In genomic region chr2:239106314-239106908, GRCh38 we compare ENCODE assay signal across 9 cellular contexts.
A peak's percentile ranks its signal among the peaks of the same experiment; 100 is the strongest.
DNase-seq lines count a peak whose midpoint lies in the region; ATAC-seq and TF ChIP-seq lines count a peak whose summit lies in the region.
"Had no signal": no experiment of that assay in that cellular context is flagged by ENCODE, and none has a peak within 500 bp of the region (broad histone marks: within the 10 kb centered on the region; RNA-seq: fewer than 3 reads in every experiment).

No MANE protein-coding gene starts in this region.

- H3K27me3 Mint-ChIP-seq in Calu3 (ENCODE audit: unreplicated experiment), result no peaks in the 10 kb centered on the region
- no peaks in the 10 kb centered on the region for H3K27me3 Mint-ChIP-seq in progenitor cell of endocrine pancreas

- peak; percentile 74 for DNase-seq in Calu3
- DNase-seq in HFF-Myc (ENCODE audit: extremely low read depth, low read depth), result peak; percentile 20
- peak; percentile 47 for DNase-seq in SK-N-DZ (ENCODE audit: low spot score)
- DNase-seq in fibroblast of the conjunctiva (ENCODE audit: low read depth), result peak; percentile 65
- DNase-seq in progenitor cell of endocrine pancreas (ENCODE audit: low spot score, unreplicated experiment), result no peak
- DNase-seq in NK-92 treated with Interleukin-12 subunit alpha and Interleukin-12 subunit beta, amount 100 ng/mL, for 24 hours (lab: John Stamatoyannopoulos, UW), result no peak

- intact Hi-C loops in Calu3 (cut with micrococcal nuclease; ENCODE audit: unreplicated experiment), result no loop called here

- H3K9me3 Mint-ChIP-seq in Calu3 (ENCODE audit: low read depth, unreplicated experiment) (no peaks in the 10 kb centered on the region), progenitor cell of endocrine pancreas (ENCODE audit: low read depth) (no peaks in the 10 kb centered on the region)

- ATAC-seq in GM19351 (IDR thresholded peaks at IDR 0.05; ENCODE audit: unreplicated experiment) (no peak), GM21360 (IDR thresholded peaks at IDR 0.05; ENCODE audit: unreplicated experiment) (no peak)

- H3K4me3 ChIP-seq in HFF-Myc (replicated peaks; ENCODE audit: low read depth, low read length), result no peak overlapping the region
- H3K4me3 ChIP-seq: SJSA1 had no signal

- TF ChIP-seq CTCF in Calu3 (IDR thresholded peaks at IDR 0.05; ENCODE audit: unreplicated experiment), result peak; percentile 75
- peak; percentile 71 for TF ChIP-seq CTCF in HFF-Myc (IDR thresholded peaks at IDR 0.05; ENCODE audit: low read depth, low read length, missing control alignments)
- TF ChIP-seq CTCF in progenitor cell of endocrine pancreas (IDR thresholded peaks at IDR 0.05; ENCODE audit: unreplicated experiment), result peak; percentile 53

- no peak overlapping the region for H3K4me3 Mint-ChIP-seq in Calu3 (ENCODE audit: low read depth, unreplicated experiment)
- H3K4me3 Mint-ChIP-seq in progenitor cell of endocrine pancreas (ENCODE audit: low read depth), result no peak overlapping the region

- no peaks in the 10 kb centered on the region for H3K4me1 Mint-ChIP-seq in Calu3 (ENCODE audit: low read depth, unreplicated experiment)
- H3K4me1 Mint-ChIP-seq in progenitor cell of endocrine pancreas (ENCODE audit: low read depth), result peaks cover 2% of the 10 kb centered on the region

- H3K27ac Mint-ChIP-seq in Calu3 (ENCODE audit: unreplicated experiment), result no peak overlapping the region
- H3K27ac Mint-ChIP-seq in progenitor cell of endocrine pancreas, result no peak overlapping the region

- CTCF ChIA-PET in Calu3 (lab: Charles Lee), result interaction anchor here (0.6 to 1.1 kb wide), 2 partner anchors 12 to 70 kb away, joined by 3 to 4 read pairs; no protein-coding TSS in a partner anchor

- peaks cover 3% of the 10 kb centered on the region for H3K36me3 Mint-ChIP-seq in Calu3 (ENCODE audit: insufficient read depth, unreplicated experiment)
- H3K36me3 Mint-ChIP-seq in progenitor cell of endocrine pancreas (ENCODE audit: insufficient read depth), result peaks cover 10% of the 10 kb centered on the region

- no TSS peak for BruUV-seq in Calu3 (replicated peaks; lab: Mats Ljungman, UMichigan)

Comparison
In these comparisons a context has a peak if more than half of its experiments do, and no peak if none do; other contexts are left out.
1. DNase-seq: peak in Calu3 (single experiment), HFF-Myc (single experiment), SK-N-DZ (single experiment) and fibroblast of the conjunctiva (single experiment); none in progenitor cell of endocrine pancreas (single experiment) and NK-92 treated with Interleukin-12 subunit alpha and Interleukin-12 subunit beta, amount 100 ng/mL, for 24 hours (single experiment).
2. Peak in every context shown above with its lines, with median percentiles within 50 percentile points of each other: CTCF ChIP-seq.